1 cellular context compared by ENCODE assay signal in genomic region chr5:141655020-141655419, GRCh38.
TF ChIP-seq lines count a peak whose summit lies in the region.

No MANE protein-coding gene starts in this region.

TF ChIP-seq in IMR-90, 13 proteins besides CTCF, POLR2A, EP300 and RAD21:
- TF ChIP-seq BHLHE40 (IDR thresholded peaks at IDR 0.05; ENCODE audit: low read depth, low read length) (no peak), RCOR1 (IDR thresholded peaks at IDR 0.05; ENCODE audit: insufficient replicate concordance, low read length) (no peak), MXI1 (IDR thresholded peaks at IDR 0.05; ENCODE audit: borderline replicate concordance, low read depth, low read length) (no peak), SMC3 (IDR thresholded peaks at IDR 0.05; ENCODE audit: low read depth, low read length) (no peak), RFX5 (IDR thresholded peaks at IDR 0.05; ENCODE audit: low read depth, low read length) (no peak), MAFK (IDR thresholded peaks at IDR 0.05; ENCODE audit: low read depth, low read length) (no peak), CEBPB (IDR thresholded peaks at IDR 0.05; ENCODE audit: low read depth, low read length) (no peak)
